16 cellular contexts compared by ENCODE assay signal in genomic region chr9:36158122-36158521, GRCh38. TPM values are rescaled to one million over a fixed set of nuclear protein-coding genes. Genes with fewer than 3 reads are reported as not detected.
DNase-seq lines count a peak whose midpoint lies in the region; ATAC-seq, FAIRE-seq and TF ChIP-seq lines count a peak whose summit lies in the region.
"Had no signal": no experiment of that assay in that cellular context is flagged by ENCODE, and none has a peak within 500 bp of the region (broad histone marks: within the 10 kb centered on the region; RNA-seq: fewer than 3 reads in every experiment).

No MANE protein-coding gene starts in this region.

- H3K9me3 ChIP-seq in A549 (peaks cover 16% of the 10 kb centered on the region), hepatocyte (ENCODE audit: low read depth) (no peaks in the 10 kb centered on the region)

- peaks cover 60% of the 10 kb centered on the region for H3K4me1 Mint-ChIP-seq in nephron

- POLR2A ChIA-PET in A549 (lab: Yijun Ruan, JAX) = no interaction called here

- no peaks in the 10 kb centered on the region for H3K79me2 ChIP-seq in hepatocyte

- H3K4me2 ChIP-seq in A549 (no peak overlapping the region), hepatocyte (no peak overlapping the region)

- peak overlapping the region in 1 of 2 experiments; percentile 74; a peak in 4 of 6 replicates for H3K27ac ChIP-seq in A549
- H3K27ac ChIP-seq in hepatocyte = no peak overlapping the region

- peak overlapping the region; percentile 80 to 97 (median 90) for H3K27ac Mint-ChIP-seq in nephron

- H3K36me3 Mint-ChIP-seq in nephron (ENCODE audit: low read depth) = peaks cover 28% of the 10 kb centered on the region

- TF ChIP-seq CTCF in A549 (IDR thresholded peaks at IDR 0.05) = no peak
- TF ChIP-seq CTCF in fibroblast of mammary gland (conservative IDR thresholded peaks at IDR 0.05; ENCODE audit: control insufficient read depth, insufficient read depth, low read depth, low read length) = no peak
- no peak for TF ChIP-seq CTCF in nephron (IDR thresholded peaks at IDR 0.05; ENCODE audit: unreplicated experiment in 3 of 3)
- no peak for TF ChIP-seq CTCF in hepatocyte (IDR thresholded peaks at IDR 0.05; ENCODE audit: poor library complexity)

- no peak for TF ChIP-seq RAD21 in A549 (conservative IDR thresholded peaks at IDR 0.05 in 1 of 2, IDR thresholded peaks at IDR 0.05 in 1 of 2)

- ATAC-seq in A549 = no peak
- ATAC-seq in GM19452 (IDR thresholded peaks at IDR 0.05; ENCODE audit: unreplicated experiment) = no peak

- H3K27me3 Mint-ChIP-seq in nephron (ENCODE audit: low read depth) = no peaks in the 10 kb centered on the region

- TF ChIP-seq POLR2A in A549 (IDR thresholded peaks at IDR 0.05; ENCODE audit: low read length) = no peak

- no peaks in the 10 kb centered on the region for H3K27me3 ChIP-seq in hepatocyte

- no peak overlapping the region for H3K4me3 Mint-ChIP-seq in nephron

- H3K4me3 ChIP-seq in A549 (no peak overlapping the region), fibroblast of mammary gland (ENCODE audit: control insufficient read depth, low read depth, low read length) (no peak overlapping the region), hepatocyte (no peak overlapping the region)

- WGBS in A549 (ENCODE audit: missing lambda C conversion rate) = 95% methylated on average over 2 of the region's 2 CpGs
- 95% methylated on average over 2 of the region's 2 CpGs for WGBS in hepatocyte (ENCODE audit: low lambda C conversion rate, missing lambda C conversion rate)

- no peaks in the 10 kb centered on the region for H3K36me3 ChIP-seq in hepatocyte (replicated peaks; ENCODE audit: insufficient read depth, low read depth)

- no peak for FAIRE-seq in A549 (lab: Jason Lieb, UNC)
- FAIRE-seq: bronchial epithelial cell had no signal

- peaks cover 8% of the 10 kb centered on the region for H3K9me3 Mint-ChIP-seq in nephron

- no peaks in the 10 kb centered on the region for H4K20me1 ChIP-seq in hepatocyte (ENCODE audit: insufficient read depth, poor library complexity, severe bottlenecking)

- CTCF ChIA-PET in A549 (lab: Yijun Ruan, JAX) = interaction anchor here (1.2 to 16.6 kb wide), 4 partner anchors 8 to 135 kb away, joined by 4 to 321 read pairs (median 9); no protein-coding TSS in a partner anchor

- H3K4me1 ChIP-seq in A549 (peaks cover 32% of the 10 kb centered on the region), hepatocyte (ENCODE audit: insufficient read depth) (peaks cover 9% of the 10 kb centered on the region)

- DNase-seq in A549 (ENCODE audit: low read depth in 1 of 2, low spot score in 1 of 2) = no peak
- DNase-seq in NOMO-1 treated with DMSO at 0.1 percent for 48 hours (lab: John Stamatoyannopoulos, UW; ENCODE audit: unreplicated experiment) = peak; percentile 56
- peak; percentile 28 for DNase-seq in fibroblast of mammary gland (ENCODE audit: low read depth)
- DNase-seq in NCI-H1694 treated with DMSO at 0.1 percent for 48 hours (lab: John Stamatoyannopoulos, UW) = no peak
- DNase-seq in occipital lobe (lab: John Stamatoyannopoulos, UW) = no peak
- DNase-seq in hepatocyte (ENCODE audit: low spot score) = no peak
- DNase-seq: activated gamma-delta T cell, DMS153, NCI-H1105 treated with DMSO at 0.1 percent for 48 hours, NCI-H524 treated with DMSO at 0.1 percent for 48 hours, retina, T1000 had no signal

- no peak for TF ChIP-seq EP300 in A549 (IDR thresholded peaks at IDR 0.05)

- H2AFZ ChIP-seq in hepatocyte = no peak overlapping the region

- H3K9me2 ChIP-seq in hepatocyte (replicated peaks; ENCODE audit: insufficient read depth) = no peaks in the 10 kb centered on the region

TF ChIP-seq in A549, 52 proteins besides CTCF, POLR2A, EP300 and RAD21:
- TF ChIP-seq NFE2L2 (conservative IDR thresholded peaks at IDR 0.05; ENCODE audit: low read length) = peak; percentile 93
- TF ChIP-seq HEYL (CRISPR knock-in tag; IDR thresholded peaks at IDR 0.05) = no peak
- TF ChIP-seq NPAS2 (CRISPR knock-in tag; IDR thresholded peaks at IDR 0.05; ENCODE audit: borderline replicate concordance) = no peak
- no peak for TF ChIP-seq FOXS1 (CRISPR knock-in tag; IDR thresholded peaks at IDR 0.05)
- TF ChIP-seq MAFK (IDR thresholded peaks at IDR 0.05; ENCODE audit: partially characterized antibody) = peak; percentile 93
- TF ChIP-seq NR3C1 (IDR thresholded peaks at IDR 0.05) = no peak

RNA-seq across cellular contexts. Expression of gene CCIN, which starts 11.1 kb away (rescaled TPM):
- polyA plus RNA-seq in A549 (2011; rRNA removed) (0.05 TPM in 1 of 2 replicates, not detected in the other), A549 (2017; fragmentation: RNase III; extraction: RNeasy Plus Mini Kit Qiagen cat#74134 plus additional on column Dnase treatment) (0.05 TPM in 2 of 3 replicates, not detected in the other), hepatocyte (0.23 TPM in 1 of 2 replicates, not detected in the other)
- 0.06 and 0.09 TPM in 2 replicates for polyA plus RNA-seq in A549 (2012; cell fraction: cytosol; rRNA removed)
- 0.13 and 0.17 TPM in 2 replicates for polyA plus RNA-seq in A549 (2012; cell fraction: nucleus; rRNA removed)
- 0.17 and 0.29 TPM in 2 replicates for polyA minus RNA-seq in A549 (2011; rRNA and poly(A)+ RNA removed)
- total RNA-seq in occipital lobe (not detected), hepatocyte (not detected in 2 replicates)
- total RNA-seq: bronchial epithelial cell, HT1080 had no signal

RNA-seq across cellular contexts. Expression of gene GLIPR2, which starts 21.6 kb away (rescaled TPM):
- polyA plus RNA-seq in A549 (2011; rRNA removed) (6.2 and 9.0 TPM in 2 replicates), A549 (2017; fragmentation: RNase III; extraction: RNeasy Plus Mini Kit Qiagen cat#74134 plus additional on column Dnase treatment) (13.5 to 16.9 TPM (median 16.0 TPM) in 3 replicates), hepatocyte (12.6 and 20.1 TPM in 2 replicates)
- polyA plus RNA-seq in A549 (2012; cell fraction: cytosol; rRNA removed) = 7.2 and 8.3 TPM in 2 replicates
- 4.5 and 6.9 TPM in 2 replicates for polyA plus RNA-seq in A549 (2012; cell fraction: nucleus; rRNA removed)
- 7.5 and 7.9 TPM in 2 replicates for polyA minus RNA-seq in A549 (2011; rRNA and poly(A)+ RNA removed)
- total RNA-seq in occipital lobe (9.2 TPM), hepatocyte (9.8 and 14.1 TPM in 2 replicates)

RNA-seq across cellular contexts. Expression of gene CLTA, which starts 32.6 kb away (rescaled TPM):
- polyA plus RNA-seq in A549 (2011; rRNA removed) (203 and 291 TPM in 2 replicates), A549 (2017; fragmentation: RNase III; extraction: RNeasy Plus Mini Kit Qiagen cat#74134 plus additional on column Dnase treatment) (290 to 312 TPM (median 296 TPM) in 3 replicates), hepatocyte (283 and 313 TPM in 2 replicates)
- 260 and 265 TPM in 2 replicates for polyA plus RNA-seq in A549 (2012; cell fraction: cytosol; rRNA removed)
- 164 and 169 TPM in 2 replicates for polyA plus RNA-seq in A549 (2012; cell fraction: nucleus; rRNA removed)
- polyA minus RNA-seq in A549 (2011; rRNA and poly(A)+ RNA removed) = 94.2 and 98.4 TPM in 2 replicates
- total RNA-seq in occipital lobe (116 TPM), hepatocyte (317 and 339 TPM in 2 replicates)

Comparison
In these comparisons a context has a peak if more than half of its experiments do, and no peak if none do; other contexts are left out.
1. DNase-seq: peak in NOMO-1 treated with DMSO at 0.1 percent for 48 hours (single experiment) and fibroblast of mammary gland (single experiment); none in A549 (0 of 2), NCI-H1694 treated with DMSO at 0.1 percent for 48 hours (single experiment), occipital lobe (single experiment) and hepatocyte (single experiment).